ENCODE assay signal across 9 cellular contexts in genomic region chr10:91797077-91797690, GRCh38. TPM values are rescaled to one million over a fixed set of nuclear protein-coding genes. Genes with fewer than 3 reads are reported as not detected.
DNase-seq lines count a peak whose midpoint lies in the region; ATAC-seq, FAIRE-seq and TF ChIP-seq lines count a peak whose summit lies in the region.
"Had no signal": no experiment of that assay in that cellular context is flagged by ENCODE, and none has a peak within 500 bp of the region (broad histone marks: within the 10 kb centered on the region; RNA-seq: fewer than 3 reads in every experiment).

No MANE protein-coding gene starts in this region.

- no peak for TF ChIP-seq CTCF in fibroblast of lung (conservative IDR thresholded peaks at IDR 0.05 in 1 of 2, IDR thresholded peaks at IDR 0.05 in 1 of 2; ENCODE audit: low read depth in 1 of 2, low read length in 2 of 2)
- no peak for TF ChIP-seq CTCF in omental fat pad (IDR thresholded peaks at IDR 0.05)

- DNase-seq in GM12892 (ENCODE audit: insufficient read length) (no peak), SJSA1 (ENCODE audit: low read depth in 1 of 2, low spot score in 2 of 2) (no peak), fibroblast of lung (ENCODE audit: low read depth in 2 of 2) (no peak), ureter (ENCODE audit: low spot score) (no peak), omental fat pad (ENCODE audit: low spot score) (no peak)
- DNase-seq: cortex of kidney had no signal

- no peaks in the 10 kb centered on the region; the same call in none of the 2 replicates for H3K27me3 ChIP-seq in SJSA1 (replicated peaks)
- no peaks in the 10 kb centered on the region for H3K27me3 ChIP-seq in fibroblast of lung (ENCODE audit: control insufficient read depth, insufficient read depth, low read length)
- H3K27me3 ChIP-seq in rectal smooth muscle tissue (ENCODE audit: control insufficient read depth, insufficient read depth, low read length): no peaks in the 10 kb centered on the region

- H3K4me3 ChIP-seq in SJSA1 (peak overlapping the region; percentile 99), fibroblast of lung (replicated peaks in 1 of 4; ENCODE audit: control extremely low read depth in 1 of 4, insufficient read depth in 1 of 4, low read depth in 3 of 4, low read length in 4 of 4) (peak overlapping the region; percentile 67 to 99 (median 86)), rectal smooth muscle tissue (ENCODE audit: low read length) (peak overlapping the region; percentile 99)

- H2AFZ ChIP-seq in fibroblast of lung (ENCODE audit: low read length): peak overlapping the region; percentile 87

- no peak for ATAC-seq in HG02588 (IDR thresholded peaks at IDR 0.05; ENCODE audit: unreplicated experiment)
- ATAC-seq in GM19455 (IDR thresholded peaks at IDR 0.05; ENCODE audit: unreplicated experiment): no peak
- no peak for ATAC-seq in omental fat pad (ENCODE audit: low FRiP score)

- H3K4me2 ChIP-seq in fibroblast of lung (ENCODE audit: extremely low read depth, insufficient read depth, low read length): peak overlapping the region; percentile 98

- peak; percentile 33 for FAIRE-seq in GM12892 (lab: Jason Lieb, UNC)

- H3K4me1 ChIP-seq in SJSA1 (replicated peaks): peaks cover 24% of the 10 kb centered on the region
- H3K4me1 ChIP-seq in fibroblast of lung (ENCODE audit: control insufficient read depth, extremely low read depth, insufficient read depth, low read length): peaks cover 5% of the 10 kb centered on the region
- peaks cover 16% of the 10 kb centered on the region for H3K4me1 ChIP-seq in rectal smooth muscle tissue (ENCODE audit: control insufficient read depth, insufficient read depth, low read length)

- no peaks in the 10 kb centered on the region for H4K20me1 ChIP-seq in fibroblast of lung (ENCODE audit: control insufficient read depth, extremely low read depth, insufficient read depth, low read length)

- H3K27ac ChIP-seq in SJSA1 (no peak overlapping the region), fibroblast of lung (ENCODE audit: insufficient read depth, low read length) (no peak overlapping the region), rectal smooth muscle tissue (ENCODE audit: low read depth, low read length) (peak overlapping the region; percentile 95)

- no peak for TF ChIP-seq POLR2A in GM12892 (IDR thresholded peaks at IDR 0.05; ENCODE audit: low read depth, low read length)

- H3K9ac ChIP-seq in fibroblast of lung (ENCODE audit: insufficient read depth, low read length) (no peak overlapping the region), rectal smooth muscle tissue (ENCODE audit: low read length) (no peak overlapping the region)

- H3K9me3 ChIP-seq in SJSA1 (replicated peaks) (0 out of 2 replicates have a peak, but pooled peaks cover 3% of the 10 kb centered on the region), fibroblast of lung (ENCODE audit: control insufficient read depth, insufficient read depth, low read depth, low read length) (no peaks in the 10 kb centered on the region)

- peaks cover 26% of the 10 kb centered on the region for H3K36me3 ChIP-seq in SJSA1
- no peaks in the 10 kb centered on the region for H3K36me3 ChIP-seq in fibroblast of lung (ENCODE audit: control insufficient read depth, insufficient read depth, low read length)
- H3K36me3 ChIP-seq in rectal smooth muscle tissue (ENCODE audit: control insufficient read depth, insufficient read depth, low read length): peaks cover 2% of the 10 kb centered on the region

- H3K79me2 ChIP-seq in fibroblast of lung (ENCODE audit: control insufficient read depth, insufficient read depth, low read length): peaks cover 38% of the 10 kb centered on the region

RNA-seq across cellular contexts. Expression of gene TNKS2, which starts 1.0 kb away (rescaled TPM):
- 9.0 TPM for polyA plus RNA-seq in GM12892 (2012; ENCODE audit: missing spikeins)
- total RNA-seq in SJSA1 (2014; rRNA removed; shearing (Covaris generic)): 21.9 and 23.8 TPM in 2 replicates
- total RNA-seq in fibroblast of lung (57.5 and 61.6 TPM in 2 replicates), ureter (41.0 TPM), omental fat pad (10 to 100 TPM; 37.6 to 52.8 (median 43.8) TPM)
- polyA plus RNA-seq in fibroblast of lung: 31.8 and 44.6 TPM in 2 replicates
- polyA plus RNA-seq in fibroblast of lung (2012): 21.3 and 26.6 TPM in 2 replicates
- 12.7 and 13.1 TPM in 2 replicates for polyA minus RNA-seq in fibroblast of lung (ENCODE audit: low replicate concordance)
